Comparison of ENCODE assay signal across 21 cellular contexts in the genomic region with DNA sequence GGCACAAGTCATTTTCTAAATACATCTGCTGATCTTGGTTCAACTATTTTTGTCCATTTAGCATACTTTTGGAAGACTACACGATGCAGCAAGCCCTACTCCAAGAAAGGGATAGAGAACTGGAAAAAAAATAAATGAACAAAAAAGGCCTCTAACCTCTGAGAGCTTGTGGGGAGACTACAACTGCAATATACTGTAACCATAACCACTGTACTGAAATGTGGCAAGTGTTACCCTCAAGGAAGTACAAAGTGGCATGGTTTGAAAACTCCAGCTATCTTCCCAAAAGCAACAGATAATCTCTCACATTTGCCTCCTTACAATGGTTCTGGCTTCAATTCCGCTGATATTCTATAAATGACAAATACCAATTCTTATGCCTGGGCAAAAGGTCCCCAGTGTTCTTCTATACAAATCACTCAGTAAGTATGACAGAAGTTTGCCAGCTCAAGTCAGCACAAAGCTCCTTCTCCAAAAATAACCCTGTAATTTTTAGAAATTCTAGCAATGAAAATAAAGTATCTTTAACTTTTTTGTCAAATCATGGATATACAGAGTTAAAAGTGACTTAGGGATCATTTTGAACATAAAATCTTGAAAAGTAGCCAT.
"Had no signal": no experiment of that assay in that cellular context is flagged by ENCODE, and none has a peak within 500 bp of the region (broad histone marks: within the 10 kb centered on the region; RNA-seq: fewer than 3 reads in every experiment).

No MANE protein-coding gene starts in this region.

- H3K36me3 ChIP-seq: esophagus squamous epithelium, left lung, right atrium auricular region had no signal

- H3K4me3 ChIP-seq: body of pancreas, esophagus squamous epithelium, left lung, right atrium auricular region, skin epidermis had no signal

- H3K9me3 ChIP-seq: body of pancreas, esophagus squamous epithelium, left lung, right atrium auricular region had no signal

- ATAC-seq: activated CD4-positive, alpha-beta T cell treated with anti-CD3 and anti-CD28 coated beads for 36 hours; activated T-helper 17 cell treated with anti-CD3 and anti-CD28 coated beads, Interleukin-2, amount 50 U/mL, for 72 hours; body of pancreas; left lung had no signal

- H3K27me3 Mint-ChIP-seq: activated CD4-positive, alpha-beta T cell treated with anti-CD3 and anti-CD28 coated beads for 36 hours; activated T-helper 17 cell treated with anti-CD3 and anti-CD28 coated beads, Interleukin-2, amount 50 U/mL, for 72 hours; progenitor cell of endocrine pancreas; type B pancreatic cell had no signal

- H3K27ac Mint-ChIP-seq: activated CD4-positive, alpha-beta T cell treated with anti-CD3 and anti-CD28 coated beads for 36 hours; activated naive CD4-positive, alpha-beta T cell treated with anti-CD3 and anti-CD28 coated beads for 36 hours; activated T-helper 17 cell treated with anti-CD3 and anti-CD28 coated beads, Interleukin-2, amount 50 U/mL, for 72 hours; nephron; progenitor cell of endocrine pancreas; type B pancreatic cell had no signal

- H3K27ac ChIP-seq: body of pancreas, esophagus squamous epithelium, left lung, right atrium auricular region, skin epidermis, VCaP had no signal

- H3K27me3 ChIP-seq: body of pancreas, esophagus squamous epithelium, left lung, right atrium auricular region had no signal

- H3K4me3 Mint-ChIP-seq: activated CD4-positive, alpha-beta T cell treated with anti-CD3 and anti-CD28 coated beads for 36 hours; activated naive CD4-positive, alpha-beta T cell treated with anti-CD3 and anti-CD28 coated beads for 36 hours; activated T-helper 17 cell treated with anti-CD3 and anti-CD28 coated beads, Interleukin-2, amount 50 U/mL, for 72 hours; nephron; type B pancreatic cell had no signal

- DNase-seq: activated CD4-positive, alpha-beta T cell treated with anti-CD3 and anti-CD28 coated beads for 36 hours; activated naive CD4-positive, alpha-beta T cell treated with anti-CD3 and anti-CD28 coated beads for 36 hours; amniotic stem cell; body of pancreas; central memory CD4-positive, alpha-beta T cell; cortex of kidney; effector CD4-positive, alpha-beta T cell; esophagus squamous epithelium; hippocampal formation; kidney; left lung; mesenchymal stem cell; stimulated activated CD4-positive, alpha-beta T cell treated with anti-CD3 and anti-CD28 coated beads, Interleukin-4, amount 100 ng/mL, for 24 hours; stimulated activated naive CD4-positive, alpha-beta T cell treated with Interleukin-2 at 50 U/mL for 16 hours had no signal

- H3K9me3 Mint-ChIP-seq: activated naive CD4-positive, alpha-beta T cell treated with anti-CD3 and anti-CD28 coated beads for 36 hours; activated T-helper 17 cell treated with anti-CD3 and anti-CD28 coated beads, Interleukin-2, amount 50 U/mL, for 72 hours; type B pancreatic cell had no signal
